24 cellular contexts compared by ENCODE assay signal in genomic region chr14:34845869-34846268, GRCh38. TPM values are rescaled to one million over a fixed set of nuclear protein-coding genes. Genes with fewer than 3 reads are reported as not detected.
DNase-seq lines count a peak whose midpoint lies in the region; ATAC-seq and TF ChIP-seq lines count a peak whose summit lies in the region.
"Had no signal": no experiment of that assay in that cellular context is flagged by ENCODE, and none has a peak within 500 bp of the region (broad histone marks: within the 10 kb centered on the region; RNA-seq: fewer than 3 reads in every experiment).

No MANE protein-coding gene starts in this region.

- intact Hi-C loops in psoas muscle (cut with DNase I): no loop called here

- H3K9me3 Mint-ChIP-seq in activated T-cell treated with anti-CD3 and anti-CD28 coated beads, Interleukin-2, amount 50 U/mL, for 72 hours: no peaks in the 10 kb centered on the region
- H3K9me3 Mint-ChIP-seq in nephron: no peaks in the 10 kb centered on the region
- H3K9me3 Mint-ChIP-seq: CD8-positive, alpha-beta memory T cell had no signal

- peaks cover 20% of the 10 kb centered on the region for H3K4me1 Mint-ChIP-seq in activated T-cell treated with anti-CD3 and anti-CD28 coated beads, Interleukin-2, amount 50 U/mL, for 72 hours (ENCODE audit: low read depth)
- H3K4me1 Mint-ChIP-seq in nephron: peaks cover 10% of the 10 kb centered on the region

- H3K9me3 ChIP-seq in HEK293 (ENCODE audit: control insufficient read depth, insufficient read depth, low read depth, low read length) (no peaks in the 10 kb centered on the region), psoas muscle (no peaks in the 10 kb centered on the region)
- H3K9me3 ChIP-seq: A549, BE2C had no signal

- DNase-seq in activated T-cell treated with anti-CD3 and anti-CD28 coated beads, Interleukin-2, amount 50 U/mL, for 72 hours: no peak
- no peak for DNase-seq in activated T-cell treated with anti-CD3 and anti-CD28 coated beads for 4 hours
- no peak for DNase-seq in psoas muscle
- DNase-seq in activated gamma-delta T cell treated with Interleukin-2 at 50 U/mL for 16 hours: no peak
- no peak for DNase-seq in cortex of kidney (lab: John Stamatoyannopoulos, UW)
- DNase-seq: BE2C; C1 segment of cervical spinal cord; CD4-positive, CD25-positive, alpha-beta regulatory T cell; CD8-positive, alpha-beta memory T cell; COR-L47; DMS 273 treated with DMSO at 0.1 percent for 48 hours; DMS153; DMS53; DMS79; DND-41; EL; GDM1 had no signal

- no peaks in the 10 kb centered on the region for H3K27me3 ChIP-seq in psoas muscle (ENCODE audit: insufficient read depth in 3 of 3, low read length in 2 of 3)
- H3K27me3 ChIP-seq: BE2C, BLaER1 had no signal

- TF ChIP-seq CTCF in HEK293 (tag by site-specific recombination; IDR thresholded peaks at IDR 0.05) (no peak), nephron (IDR thresholded peaks at IDR 0.05; ENCODE audit: unreplicated experiment in 3 of 3) (no peak), psoas muscle (IDR thresholded peaks at IDR 0.05) (no peak)

- H3K27ac Mint-ChIP-seq in activated T-cell treated with anti-CD3 and anti-CD28 coated beads, Interleukin-2, amount 50 U/mL, for 72 hours: peak overlapping the region; percentile 59
- peak overlapping the region; percentile 17 to 44 (median 31) for H3K27ac Mint-ChIP-seq in nephron

- H3K27ac ChIP-seq in HEK293 (ENCODE audit: extremely low read depth, low read depth, low read length): no peak overlapping the region
- H3K27ac ChIP-seq in psoas muscle: no peak overlapping the region
- H3K27ac ChIP-seq: 22Rv1, A549, BLaER1 had no signal

- peaks cover 3% of the 10 kb centered on the region; the same call in 1 of the 2 replicates for H3K4me1 ChIP-seq in HEK293 (ENCODE audit: control insufficient read depth, insufficient read depth, low read length)
- H3K4me1 ChIP-seq in psoas muscle: peaks cover 20% of the 10 kb centered on the region
- H3K4me1 ChIP-seq: BE2C had no signal

- WGBS in psoas muscle, 3 donors: 94 to 97% (median 95%) methylated on average over 1 of the region's 1 CpG

- H3K4me3 ChIP-seq in HEK293 (ENCODE audit: low read depth, low read length): no peak overlapping the region
- H3K4me3 ChIP-seq in psoas muscle: no peak overlapping the region
- H3K4me3 ChIP-seq: A549, BLaER1, GM12878 had no signal

- no peaks in the 10 kb centered on the region for H3K27me3 Mint-ChIP-seq in activated T-cell treated with anti-CD3 and anti-CD28 coated beads, Interleukin-2, amount 50 U/mL, for 72 hours (ENCODE audit: low read depth)
- H3K27me3 Mint-ChIP-seq in nephron (ENCODE audit: low read depth): no peaks in the 10 kb centered on the region
- H3K27me3 Mint-ChIP-seq: CD4-positive, CD25-positive, alpha-beta regulatory T cell; CD8-positive, alpha-beta memory T cell had no signal

- no peak for ATAC-seq in activated T-cell treated with anti-CD3 and anti-CD28 coated beads, Interleukin-2, amount 50 U/mL, for 72 hours (replicated peaks in 1 of 2)
- no peak for ATAC-seq in psoas muscle
- ATAC-seq: A549, GM12878 had no signal

- peaks cover 2 to 19% of the 10 kb centered on the region in 2 donors for H3K36me3 Mint-ChIP-seq in activated T-cell treated with anti-CD3 and anti-CD28 coated beads, Interleukin-2, amount 50 U/mL, for 72 hours (ENCODE audit: insufficient read depth in 2 of 2)
- H3K36me3 Mint-ChIP-seq in nephron (ENCODE audit: low read depth): peaks cover 35% of the 10 kb centered on the region

- H3K4me3 Mint-ChIP-seq in activated T-cell treated with anti-CD3 and anti-CD28 coated beads, Interleukin-2, amount 50 U/mL, for 72 hours: no peak overlapping the region
- H3K4me3 Mint-ChIP-seq in nephron: no peak overlapping the region
- H3K4me3 Mint-ChIP-seq: CD14-positive monocyte; CD4-positive, CD25-positive, alpha-beta regulatory T cell; CD8-positive, alpha-beta memory T cell had no signal

- POLR2A ChIA-PET in HEK293 (lab: Yijun Ruan, JAX): no interaction called here

- H3K36me3 ChIP-seq in HEK293 (ENCODE audit: control insufficient read depth in 2 of 2, insufficient read depth in 1 of 2, low read length in 2 of 2) (peaks cover 14 to 19% of the 10 kb centered on the region in 2 experiments; a peak in 2 of 3 replicates), psoas muscle (ENCODE audit: insufficient read depth in 1 of 2, low read depth in 1 of 2) (peaks cover 0 to 3% of the 10 kb centered on the region in 2 donors)

- CTCF ChIA-PET in HEK293 (lab: Yijun Ruan, JAX): no interaction called here

TF ChIP-seq in HEK293, 187 proteins besides CTCF, POLR2A, EP300 and RAD21:
- TF ChIP-seq ZNF202 (tag by site-specific recombination; IDR thresholded peaks at IDR 0.05; ENCODE audit: borderline replicate concordance) (no peak), MZF1 (tag by site-specific recombination; IDR thresholded peaks at IDR 0.05; ENCODE audit: borderline replicate concordance) (peak; percentile 93), YY2 (tag by site-specific recombination; IDR thresholded peaks at IDR 0.05) (no peak), SCRT2 (tag by site-specific recombination; IDR thresholded peaks at IDR 0.05) (no peak), ZNF10 (tag by site-specific recombination; IDR thresholded peaks at IDR 0.05) (0 out of 2 replicates have a peak, but pooled peaks have one; percentile 15)

RNA-seq across cellular contexts. Expression of gene BAZ1A, which starts 29.3 kb away (rescaled TPM):
- 10 to 100 TPM; 44.4 to 57.2 TPM for total RNA-seq in activated T-cell treated with anti-CD3 and anti-CD28 coated beads, Interleukin-2, amount 50 U/mL, for 72 hours
- 10 to 100 TPM in 3 of 4 donors, 1 to 10 TPM in 1; 7.5 to 28.3 (median 15.5) TPM for total RNA-seq in psoas muscle
- 10 to 100 TPM in 2 of 3 donors, 1 to 10 TPM in 1; 9.3 to 16.7 (median 15.3) TPM for polyA plus RNA-seq in psoas muscle
